7 cellular contexts compared by ENCODE assay signal in the genomic region with DNA sequence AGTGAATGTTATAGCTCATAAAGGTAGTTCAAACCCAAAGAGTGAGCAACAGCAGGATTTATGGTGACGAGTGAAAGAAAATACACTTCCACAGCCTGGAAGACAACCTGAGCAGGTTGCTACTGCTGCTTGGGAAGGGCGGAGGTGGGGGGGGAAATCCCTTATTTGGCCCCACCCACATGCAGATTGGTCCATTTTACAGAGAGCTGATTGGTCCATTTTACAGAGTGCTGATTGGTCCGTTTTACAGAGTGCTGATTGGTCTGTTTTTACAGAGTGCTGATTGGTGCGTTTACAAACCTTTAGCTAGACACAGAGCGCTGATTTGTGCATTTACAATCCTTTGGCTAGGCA. TPM values are rescaled to one million over a fixed set of nuclear protein-coding genes. Genes with fewer than 3 reads are reported as not detected.
"Had no signal": no experiment of that assay in that cellular context is flagged by ENCODE, and none has a peak within 500 bp of the region (broad histone marks: within the 10 kb centered on the region; RNA-seq: fewer than 3 reads in every experiment).

No MANE protein-coding gene starts in this region.

RNA-seq across cellular contexts. Expression of gene GSTM1, which starts 17.7 kb away (rescaled TPM):
- total RNA-seq: activated naive CD4-positive, alpha-beta T cell treated with anti-CD3 and anti-CD28 coated beads for 36 hours; glomerular endothelial cell; kidney; left ventricle myocardium inferior; SJCRH30; thoracic aorta; ureter had no signal

RNA-seq across cellular contexts. Expression of gene GSTM5, which starts 42.1 kb away (rescaled TPM):
- total RNA-seq: activated naive CD4-positive, alpha-beta T cell treated with anti-CD3 and anti-CD28 coated beads for 36 hours; glomerular endothelial cell had no signal
